ENCODE assay signal across 19 cellular contexts in the genomic region with DNA sequence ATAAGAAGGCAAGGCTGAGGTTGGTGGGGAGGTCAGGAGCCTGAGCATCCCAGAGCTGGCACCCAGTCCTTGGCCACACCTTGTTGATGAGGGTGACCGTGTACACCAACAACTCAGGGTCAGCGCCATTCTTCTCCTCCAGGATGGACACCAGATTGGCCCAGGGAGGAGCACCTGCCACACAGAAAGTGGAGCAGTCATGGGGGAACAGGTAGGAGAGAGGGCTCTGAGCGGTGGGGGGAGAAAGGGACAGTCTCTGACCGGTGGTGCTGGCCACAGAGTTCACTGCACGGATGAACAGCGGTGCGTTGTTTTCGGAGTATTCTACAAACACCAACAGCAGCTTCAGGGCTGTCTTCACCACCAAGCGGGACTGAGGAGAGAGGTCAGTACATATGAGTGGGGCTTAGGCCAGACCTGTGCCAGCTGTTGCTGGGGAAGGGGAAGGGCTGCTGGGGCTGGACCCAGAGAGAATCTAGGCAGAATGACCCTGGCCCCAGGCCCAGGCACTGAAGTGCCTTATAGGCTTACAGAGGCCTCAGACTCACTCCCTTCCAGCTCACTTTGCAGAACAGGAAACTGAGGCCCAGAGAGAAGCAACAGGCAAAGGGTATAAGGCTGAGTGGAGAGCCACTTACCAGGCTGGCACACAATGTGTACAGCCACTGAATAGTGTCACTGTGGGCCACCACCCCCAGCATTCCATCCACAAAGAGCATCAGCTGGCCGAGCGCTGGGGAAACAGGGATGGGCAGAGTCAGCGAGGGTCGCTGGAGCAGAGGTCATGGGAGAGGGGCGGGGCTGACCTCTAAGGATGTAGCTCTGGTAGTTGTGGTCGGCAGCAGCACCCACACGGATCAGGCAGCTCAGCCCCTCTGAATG. TPM values are rescaled to one million over a fixed set of nuclear protein-coding genes. Genes with fewer than 3 reads are reported as not detected.
DNase-seq lines count a peak whose midpoint lies in the region; ATAC-seq and TF ChIP-seq lines count a peak whose summit lies in the region.
"Had no signal": no experiment of that assay in that cellular context is flagged by ENCODE, and none has a peak within 500 bp of the region (broad histone marks: within the 10 kb centered on the region; RNA-seq: fewer than 3 reads in every experiment).

No MANE protein-coding gene starts in this region.

- WGBS in heart left ventricle, 4 donors: 76 to 93% (median 84%) methylated on average over 13 to 16 of the region's 16 CpGs

- H3K4me1 ChIP-seq in heart left ventricle: peaks cover 17 to 31% (median 26%) of the 10 kb centered on the region in 12 donors
- H3K4me1 ChIP-seq: neural progenitor cell had no signal

- DNase-seq in heart left ventricle (peak in 3 of 5 donors; percentile 18 to 54 (median 27)), Right ventricle myocardium superior (no peak), T-helper 17 cell (no peak), islet precursor cell (peak; percentile 52), kidney tubule cell (ENCODE audit: low spot score) (no peak)
- DNase-seq in stimulated activated naive B cell treated with anti-CD40 and anti-IgM and Interleukin-4, amounts not matched to agents 10 μg/mL and 1 μg/mL and 100 μg/mL, for 72 hours: no peak
- DNase-seq in stimulated activated CD4-positive, alpha-beta T cell treated with anti-CD3 and anti-CD28 coated beads, Interleukin-15, amount 100 ng/mL, for 24 hours: no peak
- DNase-seq: activated CD4-positive, alpha-beta T cell treated with anti-CD3 and anti-CD28 coated beads, Interleukin-2, amount 50 U/mL, for 4 hours; activated naive CD8-positive, alpha-beta T cell treated with anti-CD3 and anti-CD28 coated beads, Interleukin-2, amount 10 ng/mL, durations not matched to agents 7 days and 5 days; activated T-cell treated with anti-CD3 and anti-CD28 coated beads, Interleukin-2, amount 50 U/mL, for 72 hours; DMS53; NCI-H1417; NCI-H526; SHP77 had no signal

- no peaks in the 10 kb centered on the region for H3K27me3 Mint-ChIP-seq in T-helper 17 cell
- H3K27me3 Mint-ChIP-seq in stimulated activated naive B cell treated with anti-CD40 and anti-IgM and Interleukin-4, amounts not matched to agents 10 μg/mL and 1 μg/mL and 100 μg/mL, for 72 hours: no peaks in the 10 kb centered on the region
- H3K27me3 Mint-ChIP-seq: activated naive CD8-positive, alpha-beta T cell treated with anti-CD3 and anti-CD28 coated beads, Interleukin-2, amount 10 ng/mL, durations not matched to agents 7 days and 5 days; brain had no signal

- H3K27ac ChIP-seq in heart left ventricle: no peak overlapping the region
- H3K27ac ChIP-seq: coronary artery, neural progenitor cell had no signal

- H3K9me3 ChIP-seq in heart left ventricle (no peaks in the 10 kb centered on the region), T-helper 17 cell (ENCODE audit: control insufficient read depth, low read length, poor library complexity, severe bottlenecking) (no peaks in the 10 kb centered on the region)

- TF ChIP-seq POLR2A in heart left ventricle (IDR thresholded peaks at IDR 0.05): no peak

- peaks cover 0 to 77% (median 71%) of the 10 kb centered on the region in 9 donors for H3K36me3 ChIP-seq in heart left ventricle
- H3K36me3 ChIP-seq: neural progenitor cell had no signal

- H3K27me3 ChIP-seq in heart left ventricle: no peaks in the 10 kb centered on the region
- H3K27me3 ChIP-seq: neural progenitor cell had no signal

- no peak for TF ChIP-seq CTCF in heart left ventricle (IDR thresholded peaks at IDR 0.05)

- peaks cover 4 to 6% of the 10 kb centered on the region in 2 donors for H3K9me3 Mint-ChIP-seq in stimulated activated naive B cell treated with anti-CD40 and anti-IgM and Interleukin-4, amounts not matched to agents 10 μg/mL and 1 μg/mL and 100 μg/mL, for 72 hours
- H3K9me3 Mint-ChIP-seq: activated naive CD8-positive, alpha-beta T cell treated with anti-CD3 and anti-CD28 coated beads, Interleukin-2, amount 10 ng/mL, durations not matched to agents 7 days and 5 days; activated T-cell treated with anti-CD3 and anti-CD28 coated beads, Interleukin-2, amount 50 U/mL, for 72 hours; brain; mesothelial cell of epicardium; neural progenitor cell had no signal

- ATAC-seq in heart left ventricle (no peak), Right ventricle myocardium superior (ENCODE audit: poor library complexity) (no peak), T-helper 17 cell (no peak), HG02973 (IDR thresholded peaks at IDR 0.05; ENCODE audit: unreplicated experiment) (no peak)
- ATAC-seq in stimulated activated naive B cell treated with anti-CD40 and anti-IgM and Interleukin-4, amounts not matched to agents 10 μg/mL and 1 μg/mL and 100 μg/mL, for 72 hours (replicated peaks): no peak

- intact Hi-C loops in heart left ventricle (cut with DNase I): loop anchor here in 1 of 10 donors (10.0 kb wide), 1 partner anchor 787 kb away; a partner anchor contains a TSS
- intact Hi-C loops in Right ventricle myocardium superior (cut with DNase I): no loop called here

- peaks cover 22% of the 10 kb centered on the region for H3K4me1 Mint-ChIP-seq in T-helper 17 cell
- H3K4me1 Mint-ChIP-seq in stimulated activated naive B cell treated with anti-CD40 and anti-IgM and Interleukin-4, amounts not matched to agents 10 μg/mL and 1 μg/mL and 100 μg/mL, for 72 hours: peaks cover 16 to 19% of the 10 kb centered on the region in 2 donors

- H3K4me3 Mint-ChIP-seq in T-helper 17 cell: peak overlapping the region; percentile 67
- no peak overlapping the region for H3K4me3 Mint-ChIP-seq in stimulated activated naive B cell treated with anti-CD40 and anti-IgM and Interleukin-4, amounts not matched to agents 10 μg/mL and 1 μg/mL and 100 μg/mL, for 72 hours
- H3K4me3 Mint-ChIP-seq: activated naive CD8-positive, alpha-beta T cell treated with anti-CD3 and anti-CD28 coated beads, Interleukin-2, amount 10 ng/mL, durations not matched to agents 7 days and 5 days; activated T-cell treated with anti-CD3 and anti-CD28 coated beads, Interleukin-2, amount 50 U/mL, for 72 hours; mesothelial cell of epicardium; neural progenitor cell had no signal

- H3K4me3 ChIP-seq in heart left ventricle: no peak overlapping the region
- H3K4me3 ChIP-seq: coronary artery, neural progenitor cell had no signal

- peaks cover 4% of the 10 kb centered on the region for H3K36me3 Mint-ChIP-seq in T-helper 17 cell (ENCODE audit: low read depth)
- H3K36me3 Mint-ChIP-seq in stimulated activated naive B cell treated with anti-CD40 and anti-IgM and Interleukin-4, amounts not matched to agents 10 μg/mL and 1 μg/mL and 100 μg/mL, for 72 hours: peaks cover 32 to 68% of the 10 kb centered on the region in 2 donors
- H3K36me3 Mint-ChIP-seq: neural progenitor cell had no signal

- H3K27ac Mint-ChIP-seq in T-helper 17 cell: peak overlapping the region; percentile 96
- H3K27ac Mint-ChIP-seq in stimulated activated naive B cell treated with anti-CD40 and anti-IgM and Interleukin-4, amounts not matched to agents 10 μg/mL and 1 μg/mL and 100 μg/mL, for 72 hours: peak overlapping the region; percentile 82
- H3K27ac Mint-ChIP-seq: activated naive CD8-positive, alpha-beta T cell treated with anti-CD3 and anti-CD28 coated beads, Interleukin-2, amount 10 ng/mL, durations not matched to agents 7 days and 5 days; activated T-cell treated with anti-CD3 and anti-CD28 coated beads, Interleukin-2, amount 50 U/mL, for 72 hours; brain; mesothelial cell of epicardium; neural progenitor cell had no signal

RNA-seq across cellular contexts. Expression of a gene that starts 9.6 kb away (rescaled TPM):
- total RNA-seq in heart left ventricle: 10 to 100 TPM in 8 of 9 donors, 1 to 10 TPM in 1; 9.6 to 30.3 (median 18.0) TPM
- 10 to 100 TPM; 13.1 to 26.6 TPM for polyA plus RNA-seq in heart left ventricle
- total RNA-seq in Right ventricle myocardium superior: 13.5 TPM
- 10 to 100 TPM; 45.1 to 48.6 TPM for total RNA-seq in T-helper 17 cell

RNA-seq across cellular contexts. Expression of a gene that starts 10.7 kb away (rescaled TPM):
- 10 to 100 TPM in 6 of 9 donors, 1 to 10 TPM in 3; 6.2 to 21.8 (median 11.9) TPM for total RNA-seq in heart left ventricle
- 10 to 100 TPM; 49.5 to 79.7 TPM for polyA plus RNA-seq in heart left ventricle
- 11.0 TPM for total RNA-seq in Right ventricle myocardium superior
- total RNA-seq in T-helper 17 cell: 10 to 100 TPM; 27.9 to 28.2 TPM

RNA-seq across cellular contexts. Expression of a gene that starts 11.1 kb away (rescaled TPM):
- 1 to 10 TPM in 6 of 9 donors, under 1 TPM in 3; 0.16 to 2.0 (median 1.3) TPM for total RNA-seq in heart left ventricle
- 1 to 10 TPM in 1 of 2 donors, under 1 TPM in 1; 0.29 to 1.0 TPM for polyA plus RNA-seq in heart left ventricle
- total RNA-seq in Right ventricle myocardium superior: 0.83 TPM
- 1 to 10 TPM; 1.3 to 1.4 TPM for total RNA-seq in T-helper 17 cell

RNA-seq across cellular contexts. Expression of a gene that starts 38.7 kb away (rescaled TPM):
- total RNA-seq in heart left ventricle (1 to 10 TPM in 1 of 9 donors, under 1 TPM in 8; 0.32 to 1.8 (median 0.65) TPM), Right ventricle myocardium superior (0.54 TPM), T-helper 17 cell (1 to 10 TPM; 2.4 TPM)
- under 1 TPM; 0.68 to 0.91 TPM for polyA plus RNA-seq in heart left ventricle

RNA-seq across cellular contexts. Expression of a gene that starts 41.7 kb away (rescaled TPM):
- total RNA-seq in heart left ventricle (1 to 10 TPM in 4 of 9 donors, under 1 TPM in 5; 0.44 to 4.0 (median 0.94) TPM), Right ventricle myocardium superior (0.89 TPM), T-helper 17 cell (10 to 100 TPM; 17.8 to 18.4 TPM)
- polyA plus RNA-seq in heart left ventricle: 1 to 10 TPM; 1.2 to 1.4 TPM

Comparison
In these comparisons a context has a peak if more than half of its experiments do, and no peak if none do; other contexts are left out.
1. DNase-seq: peak in heart left ventricle (3 of 5) and islet precursor cell (single experiment); none in Right ventricle myocardium superior (single experiment), T-helper 17 cell (0 of 3), stimulated activated naive B cell treated with anti-CD40 and anti-IgM and Interleukin-4, amounts not matched to agents 10 μg/mL and 1 μg/mL and 100 μg/mL, for 72 hours (single experiment), kidney tubule cell (single experiment) and stimulated activated CD4-positive, alpha-beta T cell treated with anti-CD3 and anti-CD28 coated beads, Interleukin-15, amount 100 ng/mL, for 24 hours (single experiment).